ENCODE assay signal across 1 cellular context in genomic region chr10:72265925-72266865, GRCh38.
A peak's percentile ranks its signal among the peaks of the same experiment; 100 is the strongest.
TF ChIP-seq lines count a peak whose summit lies in the region.

No MANE protein-coding gene starts in this region.

TF ChIP-seq in K562, 482 proteins besides CTCF, POLR2A, EP300 and RAD21 (continued from another document and continues in another):
- TF ChIP-seq ZNF146 (CRISPR knock-in tag; IDR thresholded peaks at IDR 0.05; ENCODE audit: unreplicated experiment) (no peak), NCOR1 (IDR thresholded peaks at IDR 0.05) (no peak), NR2C1 (IDR thresholded peaks at IDR 0.05) (no peak), NR2C1 (tag; IDR thresholded peaks at IDR 0.05) (no peak), ZNF586 (CRISPR knock-in tag; conservative IDR thresholded peaks at IDR 0.05) (no peak), HOMEZ (CRISPR knock-in tag; IDR thresholded peaks at IDR 0.05) (no peak), ZNF354B (CRISPR knock-in tag; IDR thresholded peaks at IDR 0.05) (no peak), STAT5A (IDR thresholded peaks at IDR 0.05; ENCODE audit: borderline replicate concordance, low read length) (no peak), CHCHD3 (CRISPR knock-in tag; IDR thresholded peaks at IDR 0.05) (no peak), ZNF785 (CRISPR knock-in tag; IDR thresholded peaks at IDR 0.05) (no peak), ZNF79 (CRISPR knock-in tag; IDR thresholded peaks at IDR 0.05; ENCODE audit: low read depth) (no peak), TEAD4 (IDR thresholded peaks at IDR 0.05; ENCODE audit: low read length) (no peak; the same call in 1 of the 2 replicates), TEAD4 (CRISPR knock-in tag; IDR thresholded peaks at IDR 0.05; ENCODE audit: borderline replicate concordance) (no peak), ATF7 (IDR thresholded peaks at IDR 0.05) (0 out of 2 replicates have a peak, but pooled peaks have one; percentile 68), ZNF224 (CRISPR knock-in tag; IDR thresholded peaks at IDR 0.05) (no peak), ZNF12 (CRISPR knock-in tag; IDR thresholded peaks at IDR 0.05) (no peak), GATAD2A (IDR thresholded peaks at IDR 0.05) (peak; percentile 26; the same call in 1 of the 2 replicates), TAL1 (IDR thresholded peaks at IDR 0.05) (0 out of 2 replicates have a peak, but pooled peaks have one; percentile 1), TFAP4 (CRISPR knock-in tag; IDR thresholded peaks at IDR 0.05; ENCODE audit: borderline replicate concordance) (peak; percentile 17; the same call in 1 of the 2 replicates), PHF8 (IDR thresholded peaks at IDR 0.05; ENCODE audit: borderline replicate concordance, low read length) (no peak), CGGBP1 (CRISPR knock-in tag; IDR thresholded peaks at IDR 0.05) (no peak), TSHZ1 (CRISPR knock-in tag; IDR thresholded peaks at IDR 0.05) (no peak), ETS1 (conservative IDR thresholded peaks at IDR 0.05; ENCODE audit: control insufficient read depth, low read depth, low read length) (no peak), PHF20 (IDR thresholded peaks at IDR 0.05; ENCODE audit: partially characterized antibody) (peak; percentile 84), RCOR1 (IDR thresholded peaks at IDR 0.05; ENCODE audit: borderline replicate concordance in 1 of 2, low read depth in 2 of 2, low read length in 2 of 2) (peak in 1 of 2 experiments; percentile 46; a peak in 1 of 4 replicates), PHF21A (IDR thresholded peaks at IDR 0.05; ENCODE audit: borderline replicate concordance, low read depth) (no peak)
- TF ChIP-seq, protein P1, sequence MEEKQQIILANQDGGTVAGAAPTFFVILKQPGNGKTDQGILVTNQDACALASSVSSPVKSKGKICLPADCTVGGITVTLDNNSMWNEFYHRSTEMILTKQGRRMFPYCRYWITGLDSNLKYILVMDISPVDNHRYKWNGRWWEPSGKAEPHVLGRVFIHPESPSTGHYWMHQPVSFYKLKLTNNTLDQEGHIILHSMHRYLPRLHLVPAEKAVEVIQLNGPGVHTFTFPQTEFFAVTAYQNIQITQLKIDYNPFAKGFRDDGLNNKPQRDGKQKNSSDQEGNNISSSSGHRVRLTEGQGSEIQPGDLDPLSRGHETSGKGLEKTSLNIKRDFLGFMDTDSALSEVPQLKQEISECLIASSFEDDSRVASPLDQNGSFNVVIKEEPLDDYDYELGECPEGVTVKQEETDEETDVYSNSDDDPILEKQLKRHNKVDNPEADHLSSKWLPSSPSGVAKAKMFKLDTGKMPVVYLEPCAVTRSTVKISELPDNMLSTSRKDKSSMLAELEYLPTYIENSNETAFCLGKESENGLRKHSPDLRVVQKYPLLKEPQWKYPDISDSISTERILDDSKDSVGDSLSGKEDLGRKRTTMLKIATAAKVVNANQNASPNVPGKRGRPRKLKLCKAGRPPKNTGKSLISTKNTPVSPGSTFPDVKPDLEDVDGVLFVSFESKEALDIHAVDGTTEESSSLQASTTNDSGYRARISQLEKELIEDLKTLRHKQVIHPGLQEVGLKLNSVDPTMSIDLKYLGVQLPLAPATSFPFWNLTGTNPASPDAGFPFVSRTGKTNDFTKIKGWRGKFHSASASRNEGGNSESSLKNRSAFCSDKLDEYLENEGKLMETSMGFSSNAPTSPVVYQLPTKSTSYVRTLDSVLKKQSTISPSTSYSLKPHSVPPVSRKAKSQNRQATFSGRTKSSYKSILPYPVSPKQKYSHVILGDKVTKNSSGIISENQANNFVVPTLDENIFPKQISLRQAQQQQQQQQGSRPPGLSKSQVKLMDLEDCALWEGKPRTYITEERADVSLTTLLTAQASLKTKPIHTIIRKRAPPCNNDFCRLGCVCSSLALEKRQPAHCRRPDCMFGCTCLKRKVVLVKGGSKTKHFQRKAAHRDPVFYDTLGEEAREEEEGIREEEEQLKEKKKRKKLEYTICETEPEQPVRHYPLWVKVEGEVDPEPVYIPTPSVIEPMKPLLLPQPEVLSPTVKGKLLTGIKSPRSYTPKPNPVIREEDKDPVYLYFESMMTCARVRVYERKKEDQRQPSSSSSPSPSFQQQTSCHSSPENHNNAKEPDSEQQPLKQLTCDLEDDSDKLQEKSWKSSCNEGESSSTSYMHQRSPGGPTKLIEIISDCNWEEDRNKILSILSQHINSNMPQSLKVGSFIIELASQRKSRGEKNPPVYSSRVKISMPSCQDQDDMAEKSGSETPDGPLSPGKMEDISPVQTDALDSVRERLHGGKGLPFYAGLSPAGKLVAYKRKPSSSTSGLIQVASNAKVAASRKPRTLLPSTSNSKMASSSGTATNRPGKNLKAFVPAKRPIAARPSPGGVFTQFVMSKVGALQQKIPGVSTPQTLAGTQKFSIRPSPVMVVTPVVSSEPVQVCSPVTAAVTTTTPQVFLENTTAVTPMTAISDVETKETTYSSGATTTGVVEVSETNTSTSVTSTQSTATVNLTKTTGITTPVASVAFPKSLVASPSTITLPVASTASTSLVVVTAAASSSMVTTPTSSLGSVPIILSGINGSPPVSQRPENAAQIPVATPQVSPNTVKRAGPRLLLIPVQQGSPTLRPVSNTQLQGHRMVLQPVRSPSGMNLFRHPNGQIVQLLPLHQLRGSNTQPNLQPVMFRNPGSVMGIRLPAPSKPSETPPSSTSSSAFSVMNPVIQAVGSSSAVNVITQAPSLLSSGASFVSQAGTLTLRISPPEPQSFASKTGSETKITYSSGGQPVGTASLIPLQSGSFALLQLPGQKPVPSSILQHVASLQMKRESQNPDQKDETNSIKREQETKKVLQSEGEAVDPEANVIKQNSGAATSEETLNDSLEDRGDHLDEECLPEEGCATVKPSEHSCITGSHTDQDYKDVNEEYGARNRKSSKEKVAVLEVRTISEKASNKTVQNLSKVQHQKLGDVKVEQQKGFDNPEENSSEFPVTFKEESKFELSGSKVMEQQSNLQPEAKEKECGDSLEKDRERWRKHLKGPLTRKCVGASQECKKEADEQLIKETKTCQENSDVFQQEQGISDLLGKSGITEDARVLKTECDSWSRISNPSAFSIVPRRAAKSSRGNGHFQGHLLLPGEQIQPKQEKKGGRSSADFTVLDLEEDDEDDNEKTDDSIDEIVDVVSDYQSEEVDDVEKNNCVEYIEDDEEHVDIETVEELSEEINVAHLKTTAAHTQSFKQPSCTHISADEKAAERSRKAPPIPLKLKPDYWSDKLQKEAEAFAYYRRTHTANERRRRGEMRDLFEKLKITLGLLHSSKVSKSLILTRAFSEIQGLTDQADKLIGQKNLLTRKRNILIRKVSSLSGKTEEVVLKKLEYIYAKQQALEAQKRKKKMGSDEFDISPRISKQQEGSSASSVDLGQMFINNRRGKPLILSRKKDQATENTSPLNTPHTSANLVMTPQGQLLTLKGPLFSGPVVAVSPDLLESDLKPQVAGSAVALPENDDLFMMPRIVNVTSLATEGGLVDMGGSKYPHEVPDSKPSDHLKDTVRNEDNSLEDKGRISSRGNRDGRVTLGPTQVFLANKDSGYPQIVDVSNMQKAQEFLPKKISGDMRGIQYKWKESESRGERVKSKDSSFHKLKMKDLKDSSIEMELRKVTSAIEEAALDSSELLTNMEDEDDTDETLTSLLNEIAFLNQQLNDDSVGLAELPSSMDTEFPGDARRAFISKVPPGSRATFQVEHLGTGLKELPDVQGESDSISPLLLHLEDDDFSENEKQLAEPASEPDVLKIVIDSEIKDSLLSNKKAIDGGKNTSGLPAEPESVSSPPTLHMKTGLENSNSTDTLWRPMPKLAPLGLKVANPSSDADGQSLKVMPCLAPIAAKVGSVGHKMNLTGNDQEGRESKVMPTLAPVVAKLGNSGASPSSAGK (IDR thresholded peaks at IDR 0.05) = no peak
- TF ChIP-seq, protein P2, sequence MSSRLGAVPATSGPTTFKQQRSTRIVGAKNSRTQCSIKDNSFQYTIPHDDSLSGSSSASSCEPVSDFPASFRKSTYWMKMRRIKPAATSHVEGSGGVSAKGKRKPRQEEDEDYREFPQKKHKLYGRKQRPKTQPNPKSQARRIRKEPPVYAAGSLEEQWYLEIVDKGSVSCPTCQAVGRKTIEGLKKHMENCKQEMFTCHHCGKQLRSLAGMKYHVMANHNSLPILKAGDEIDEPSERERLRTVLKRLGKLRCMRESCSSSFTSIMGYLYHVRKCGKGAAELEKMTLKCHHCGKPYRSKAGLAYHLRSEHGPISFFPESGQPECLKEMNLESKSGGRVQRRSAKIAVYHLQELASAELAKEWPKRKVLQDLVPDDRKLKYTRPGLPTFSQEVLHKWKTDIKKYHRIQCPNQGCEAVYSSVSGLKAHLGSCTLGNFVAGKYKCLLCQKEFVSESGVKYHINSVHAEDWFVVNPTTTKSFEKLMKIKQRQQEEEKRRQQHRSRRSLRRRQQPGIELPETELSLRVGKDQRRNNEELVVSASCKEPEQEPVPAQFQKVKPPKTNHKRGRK (tag; IDR thresholded peaks at IDR 0.05) = no peak
- TF ChIP-seq, protein P3, sequence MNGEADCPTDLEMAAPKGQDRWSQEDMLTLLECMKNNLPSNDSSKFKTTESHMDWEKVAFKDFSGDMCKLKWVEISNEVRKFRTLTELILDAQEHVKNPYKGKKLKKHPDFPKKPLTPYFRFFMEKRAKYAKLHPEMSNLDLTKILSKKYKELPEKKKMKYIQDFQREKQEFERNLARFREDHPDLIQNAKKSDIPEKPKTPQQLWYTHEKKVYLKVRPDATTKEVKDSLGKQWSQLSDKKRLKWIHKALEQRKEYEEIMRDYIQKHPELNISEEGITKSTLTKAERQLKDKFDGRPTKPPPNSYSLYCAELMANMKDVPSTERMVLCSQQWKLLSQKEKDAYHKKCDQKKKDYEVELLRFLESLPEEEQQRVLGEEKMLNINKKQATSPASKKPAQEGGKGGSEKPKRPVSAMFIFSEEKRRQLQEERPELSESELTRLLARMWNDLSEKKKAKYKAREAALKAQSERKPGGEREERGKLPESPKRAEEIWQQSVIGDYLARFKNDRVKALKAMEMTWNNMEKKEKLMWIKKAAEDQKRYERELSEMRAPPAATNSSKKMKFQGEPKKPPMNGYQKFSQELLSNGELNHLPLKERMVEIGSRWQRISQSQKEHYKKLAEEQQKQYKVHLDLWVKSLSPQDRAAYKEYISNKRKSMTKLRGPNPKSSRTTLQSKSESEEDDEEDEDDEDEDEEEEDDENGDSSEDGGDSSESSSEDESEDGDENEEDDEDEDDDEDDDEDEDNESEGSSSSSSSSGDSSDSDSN (IDR thresholded peaks at IDR 0.05; ENCODE audit: borderline replicate concordance in 1 of 2, low read depth in 2 of 2, low read length in 2 of 2) = no peak
